Comparison of ENCODE assay signal across 8 cellular contexts in genomic region chr15:65377105-65377975, GRCh38. TPM values are rescaled to one million over a fixed set of nuclear protein-coding genes. Genes with fewer than 3 reads are reported as not detected.
DNase-seq lines count a peak whose midpoint lies in the region; ATAC-seq and TF ChIP-seq lines count a peak whose summit lies in the region.

No MANE protein-coding gene starts in this region.

- peak overlapping the region; percentile 69 to 90 (median 80) for H3K4me3 Mint-ChIP-seq in CD4-positive, alpha-beta memory T cell

- no peak for TF ChIP-seq CTCF in left lung (IDR thresholded peaks at IDR 0.05)
- no peak for TF ChIP-seq CTCF in suprapubic skin (IDR thresholded peaks at IDR 0.05)

- intact Hi-C loops in CD4-positive, alpha-beta memory T cell (cut with micrococcal nuclease), result no loop called here
- intact Hi-C loops in left lung (cut with DNase I), result no loop called here

- no peak for TF ChIP-seq EP300 in suprapubic skin (IDR thresholded peaks at IDR 0.05)

- peaks cover 28% of the 10 kb centered on the region for H3K27me3 ChIP-seq in CD4-positive, alpha-beta memory T cell (ENCODE audit: insufficient read depth, low read length)
- H3K27me3 ChIP-seq in MG63, result peaks cover 48% of the 10 kb centered on the region
- peaks cover 34 to 98% of the 10 kb centered on the region in 2 donors for H3K27me3 ChIP-seq in left lung
- peaks cover 76% of the 10 kb centered on the region for H3K27me3 ChIP-seq in suprapubic skin

- peaks cover 0 to 2% (median 0%) of the 10 kb centered on the region in 8 donors for H3K9me3 Mint-ChIP-seq in CD4-positive, alpha-beta memory T cell

- H3K36me3 Mint-ChIP-seq in CD4-positive, alpha-beta memory T cell, result no peaks in the 10 kb centered on the region

- no peak for TF ChIP-seq POLR2A in suprapubic skin (IDR thresholded peaks at IDR 0.05)

- peak overlapping the region in 1 of 7 donors; percentile 43 for H3K27ac Mint-ChIP-seq in CD4-positive, alpha-beta memory T cell

- POLR2A ChIA-PET in CD4-positive, alpha-beta memory T cell (lab: Charles Lee; ENCODE audit: partially characterized antibody), result no interaction called here

- H3K27ac ChIP-seq in CD4-positive, alpha-beta memory T cell (ENCODE audit: low read depth, low read length), result no peak overlapping the region
- H3K27ac ChIP-seq in left lung (no peak overlapping the region), suprapubic skin (no peak overlapping the region)

- CTCF ChIA-PET in CD4-positive, alpha-beta memory T cell (lab: Charles Lee; ENCODE audit: partially characterized antibody), result no interaction called here

- H3K4me1 Mint-ChIP-seq in CD4-positive, alpha-beta memory T cell, result peaks cover 8 to 24% (median 15%) of the 10 kb centered on the region in 4 donors

- DNase-seq in CD4-positive, alpha-beta memory T cell, result no peak
- DNase-seq in MG63 (peak; percentile 50), cerebellum (ENCODE audit: low spot score) (peak; percentile 37), left lung (no peak), suprapubic skin (ENCODE audit: low spot score in 2 of 2) (no peak), NCI-H1092 treated with DMSO at 0.1 percent for 48 hours (lab: John Stamatoyannopoulos, UW) (no peak), NOMO-1 treated with DMSO at 0.1 percent for 48 hours (lab: John Stamatoyannopoulos, UW; ENCODE audit: unreplicated experiment) (no peak)

- ATAC-seq in left lung (peak; percentile 71), GM18519 (IDR thresholded peaks at IDR 0.05; ENCODE audit: low FRiP score, unreplicated experiment) (no peak)

- H3K9me3 ChIP-seq in CD4-positive, alpha-beta memory T cell (ENCODE audit: control insufficient read depth in 1 of 2, low read length in 2 of 2), result no peaks in the 10 kb centered on the region
- H3K9me3 ChIP-seq in MG63 (no peaks in the 10 kb centered on the region), left lung (no peaks in the 10 kb centered on the region), suprapubic skin (no peaks in the 10 kb centered on the region)

- WGBS in suprapubic skin, result under 1% methylated on average over 29 of the region's 99 CpGs

- H3K4me1 ChIP-seq in CD4-positive, alpha-beta memory T cell (ENCODE audit: insufficient read depth, low read length), result peaks cover 6% of the 10 kb centered on the region
- peaks cover 8 to 22% of the 10 kb centered on the region in 2 donors for H3K4me1 ChIP-seq in left lung
- H3K4me1 ChIP-seq in suprapubic skin, result peaks cover 23% of the 10 kb centered on the region

- H3K27me3 Mint-ChIP-seq in CD4-positive, alpha-beta memory T cell, result peaks cover 46 to 48% of the 10 kb centered on the region in 2 donors

- H3K36me3 ChIP-seq in CD4-positive, alpha-beta memory T cell (ENCODE audit: insufficient read depth, low read length), result no peaks in the 10 kb centered on the region
- no peaks in the 10 kb centered on the region for H3K36me3 ChIP-seq in MG63
- H3K36me3 ChIP-seq in left lung, result no peaks in the 10 kb centered on the region
- no peaks in the 10 kb centered on the region for H3K36me3 ChIP-seq in suprapubic skin

- no peak overlapping the region for H3K4me3 ChIP-seq in CD4-positive, alpha-beta memory T cell (ENCODE audit: low read length in 2 of 2)
- H3K4me3 ChIP-seq in MG63 (peak overlapping the region; percentile 46), left lung (peak overlapping the region; percentile 34 to 40), suprapubic skin (peak overlapping the region; percentile 71)

RNA-seq across cellular contexts. Expression of gene IGDCC3, which starts 0.5 kb away (rescaled TPM):
- not detected for total RNA-seq in CD4-positive, alpha-beta memory T cell
- not detected for polyA plus RNA-seq in CD4-positive, alpha-beta memory T cell
- total RNA-seq in MG63 (2014; rRNA removed; shearing (Covaris generic); ENCODE audit: low replicate concordance), result not detected in 2 replicates
- total RNA-seq in cerebellum (19.8 TPM), left lung (under 1 TPM in 1 of 2 donors, not detected in 1; 0.20 TPM), suprapubic skin (not detected)

RNA-seq across cellular contexts. Expression of gene IGDCC4, which starts 45.4 kb away (rescaled TPM):
- under 1 TPM; 0.06 to 0.22 TPM for total RNA-seq in CD4-positive, alpha-beta memory T cell
- polyA plus RNA-seq in CD4-positive, alpha-beta memory T cell, result under 1 TPM in 1 of 2 donors, not detected in 1; 0.24 TPM
- 1.1 and 3.0 TPM in 2 replicates for total RNA-seq in MG63 (2014; rRNA removed; shearing (Covaris generic); ENCODE audit: low replicate concordance)
- total RNA-seq in cerebellum (12.2 TPM), left lung (1 to 10 TPM; 1.9 to 5.4 TPM), suprapubic skin (1 to 10 TPM in 1 of 4 donors, under 1 TPM in 3; 0.16 to 1.4 (median 0.35) TPM)

Comparison
In these comparisons a context has a peak if more than half of its experiments do, and no peak if none do; other contexts are left out.
1. DNase-seq: peak in MG63 (single experiment) and cerebellum (single experiment); none in CD4-positive, alpha-beta memory T cell (0 of 5), left lung (0 of 2), suprapubic skin (0 of 2), NCI-H1092 treated with DMSO at 0.1 percent for 48 hours (single experiment) and NOMO-1 treated with DMSO at 0.1 percent for 48 hours (single experiment).
2. H3K4me3 ChIP-seq: peak in MG63 (single experiment), left lung (2 of 2) and suprapubic skin (single experiment); none in CD4-positive, alpha-beta memory T cell (0 of 2).
3. RNA of gene IGDCC3, which starts 0.5 kb away (total RNA-seq): 19.8 TPM in cerebellum (single experiment); 0.20 TPM in left lung, not detected in CD4-positive, alpha-beta memory T cell, not detected in MG63 and not detected in suprapubic skin; every median in the first group is over 10 times any median in the second.